14 cellular contexts compared by ENCODE assay signal in the genomic region with DNA sequence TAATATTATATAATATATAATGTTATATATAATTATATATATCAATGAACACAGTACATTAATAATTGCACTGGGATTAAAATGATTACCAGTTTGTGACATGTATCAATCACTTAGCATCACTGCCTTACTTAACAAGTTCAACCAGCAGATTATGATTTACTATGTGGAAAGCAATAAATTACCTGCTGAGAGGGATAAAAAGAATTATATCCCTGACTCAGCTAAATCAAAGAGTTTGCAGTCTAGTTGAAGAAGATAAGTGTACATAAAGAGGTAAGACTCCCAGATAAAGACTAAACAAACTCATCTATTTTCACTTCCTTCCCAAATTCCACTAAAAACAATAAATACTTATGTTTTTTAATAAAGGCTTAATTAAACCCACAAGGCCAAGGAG.
"Had no signal": no experiment of that assay in that cellular context is flagged by ENCODE, and none has a peak within 500 bp of the region (broad histone marks: within the 10 kb centered on the region; RNA-seq: fewer than 3 reads in every experiment).

No MANE protein-coding gene starts in this region.

- ATAC-seq: esophagus mucosa, left cardiac atrium had no signal

- H3K9me3 ChIP-seq: neutrophil, tibial artery had no signal

- H3K27me3 ChIP-seq: neutrophil, tibial artery had no signal

- H3K27ac ChIP-seq: neutrophil, tibial artery had no signal

- H3K4me3 ChIP-seq: lung, tibial artery had no signal

- H3K27me3 Mint-ChIP-seq: activated CD4-positive, alpha-beta memory T cell treated with anti-CD3 and anti-CD28 coated beads, Interleukin-2, amount 10 ng/mL, durations not matched to agents 7 days and 5 days; naive B cell had no signal

- DNase-seq: activated CD4-positive, alpha-beta memory T cell treated with anti-CD3 and anti-CD28 coated beads, Interleukin-2, amount 10 ng/mL, durations not matched to agents 7 days and 5 days; activated naive CD4-positive, alpha-beta T cell; dermis blood vessel endothelial cell; hypothalamus; left cardiac atrium; midbrain; naive B cell; retina; T1000; tibial artery had no signal

- H3K27ac Mint-ChIP-seq: activated CD4-positive, alpha-beta memory T cell treated with anti-CD3 and anti-CD28 coated beads, Interleukin-2, amount 10 ng/mL, durations not matched to agents 7 days and 5 days; activated T-helper 1 cell treated with anti-CD3 and anti-CD28 coated beads, Interleukin-12 subunit alpha, Interleukin-12 subunit beta, Interleukin-2, Interleukin-4 antibody, amounts not matched to agents 30 ng/mL and 10 ng/mL and 1 ng/mL, durations not matched to agents 14 hours and 24 hours and 36 hours had no signal

- H3K4me3 Mint-ChIP-seq: activated CD4-positive, alpha-beta memory T cell treated with anti-CD3 and anti-CD28 coated beads, Interleukin-2, amount 10 ng/mL, durations not matched to agents 7 days and 5 days; activated T-helper 1 cell treated with anti-CD3 and anti-CD28 coated beads, Interleukin-12 subunit alpha, Interleukin-12 subunit beta, Interleukin-2, Interleukin-4 antibody, amounts not matched to agents 30 ng/mL and 10 ng/mL and 1 ng/mL, durations not matched to agents 14 hours and 24 hours and 36 hours; naive B cell had no signal

- H3K36me3 ChIP-seq: neutrophil had no signal
